Comparison of ENCODE assay signal across 8 cellular contexts in genomic region chr18:35040988-35041751, GRCh38. TPM values are rescaled to one million over a fixed set of nuclear protein-coding genes. Genes with fewer than 3 reads are reported as not detected.
A peak's percentile ranks its signal among the peaks of the same experiment; 100 is the strongest.
DNase-seq lines count a peak whose midpoint lies in the region; ATAC-seq and TF ChIP-seq lines count a peak whose summit lies in the region.

Gene MAPRE2, plus strand, starts transcription at chr18:35041413. Its CDS starts 127 bp downstream, at chr18:35041540.

- H3K36me3 ChIP-seq in liver (ENCODE audit: control insufficient read depth in 4 of 4, insufficient read depth in 3 of 4, low read depth in 1 of 4, low read length in 3 of 4), result no peaks in the 10 kb centered on the region

- H3K27me3 ChIP-seq in liver (ENCODE audit: control insufficient read depth in 4 of 4, insufficient read depth in 4 of 4, low read length in 3 of 4), result no peaks in the 10 kb centered on the region

- peak within 1 kb of the TSS; percentile 73 to 75 for H3K9ac ChIP-seq in liver (ENCODE audit: low read depth in 1 of 2, low read length in 2 of 2)

- H3K27ac ChIP-seq in C4-2B (peak within 1 kb of the TSS; percentile 18; the same call in 1 of the 2 replicates), liver (ENCODE audit: low read depth in 1 of 2, low read length in 2 of 2) (peak within 1 kb of the TSS; percentile 86 to 92)

- no peak for TF ChIP-seq CTCF in C4-2B (conservative IDR thresholded peaks at IDR 0.05)
- TF ChIP-seq CTCF in liver (IDR thresholded peaks at IDR 0.05; ENCODE audit: low read depth, low read length, missing input control), result no peak

- H3K4me3 ChIP-seq in liver (ENCODE audit: low read depth in 1 of 3, low read length in 3 of 3), result peak within 1 kb of the TSS; percentile 52 to 95 (median 83)

- H3K9me3 ChIP-seq in liver (ENCODE audit: control insufficient read depth in 4 of 4, low read length in 3 of 4), result no peaks in the 10 kb centered on the region

- H3K4me1 ChIP-seq in liver (ENCODE audit: control insufficient read depth in 4 of 4, insufficient read depth in 4 of 4, low read length in 3 of 4), result peaks cover 13 to 30% (median 20%) of the 10 kb centered on the region in 4 donors

- peak; percentile 35 to 56 for TF ChIP-seq RAD21 in liver (IDR thresholded peaks at IDR 0.05)

- under 1% methylated on average over 52 of the region's 52 CpGs for WGBS in liver

- DNase-seq in NCI-H774 (lab: John Stamatoyannopoulos, UW) (peak; percentile 94), dermis microvascular lymphatic vessel endothelial cell (ENCODE audit: low read depth in 2 of 2) (peak; percentile 93 to 98)
- DNase-seq in activated CD4-positive, alpha-beta T cell treated with anti-CD3 and anti-CD28 coated beads, Interleukin-2, amount 50 U/mL, for 48 hours, result peak; percentile 99
- peak; percentile 100 for DNase-seq in stimulated activated CD4-positive, alpha-beta T cell treated with anti-CD3 and anti-CD28 coated beads, Interleukin-4, amount 100 ng/mL, for 24 hours

- ATAC-seq in GM19395 (IDR thresholded peaks at IDR 0.05; ENCODE audit: unreplicated experiment) (peak; percentile 77), HG03565 (IDR thresholded peaks at IDR 0.05; ENCODE audit: unreplicated experiment) (peak; percentile 53)

TF ChIP-seq in liver, 16 proteins besides CTCF, POLR2A, EP300 and RAD21:
- TF ChIP-seq MAX (IDR thresholded peaks at IDR 0.05) (peak; percentile 14), ZBTB33 (IDR thresholded peaks at IDR 0.05) (no peak), REST (IDR thresholded peaks at IDR 0.05) (peak; percentile 86), RXRA (IDR thresholded peaks at IDR 0.05) (no peak), EGR1 (IDR thresholded peaks at IDR 0.05; ENCODE audit: low read depth in 2 of 2) (no peak), SP1 (IDR thresholded peaks at IDR 0.05) (peak; percentile 63), YY1 (IDR thresholded peaks at IDR 0.05) (peak; percentile 72), TAF1 (conservative IDR thresholded peaks at IDR 0.05) (peak; percentile 78)

RNA-seq across cellular contexts. Expression of gene MAPRE2, which starts in this region (rescaled TPM):
- 14.2 and 24.3 TPM in 2 replicates for total RNA-seq in dermis microvascular lymphatic vessel endothelial cell
- 10 to 100 TPM; 11.9 to 12.8 TPM for total RNA-seq in liver
- polyA plus RNA-seq in liver, result 10 to 100 TPM in 1 of 2 donors, 1 to 10 TPM in 1; 7.9 to 10.2 TPM

Comparison
In these comparisons a context has a peak if more than half of its experiments do, and no peak if none do; other contexts are left out.
1. Peak in every context shown above with its lines: DNase-seq, ATAC-seq, H3K4me3 ChIP-seq and H3K27ac ChIP-seq.